Comparison of ENCODE assay signal across 9 cellular contexts in genomic region chr13:97328222-97328790, GRCh38.
DNase-seq lines count a peak whose midpoint lies in the region; ATAC-seq and TF ChIP-seq lines count a peak whose summit lies in the region.
"Had no signal": no experiment of that assay in that cellular context is flagged by ENCODE, and none has a peak within 500 bp of the region (broad histone marks: within the 10 kb centered on the region; RNA-seq: fewer than 3 reads in every experiment).

No MANE protein-coding gene starts in this region.

- peaks cover 5 to 11% of the 10 kb centered on the region in 2 experiments for H3K4me1 ChIP-seq in trophoblast cell (ENCODE audit: control insufficient read depth in 1 of 2, insufficient read depth in 2 of 2, low read length in 2 of 2)
- peaks cover 0 to 4% (median 0%) of the 10 kb centered on the region in 4 donors for H3K4me1 ChIP-seq in Peyer's patch

- H4K8ac ChIP-seq in trophoblast cell (ENCODE audit: low read depth, low read length), result peak overlapping the region; percentile 78

- no peak overlapping the region for H3K4me3 Mint-ChIP-seq in WTC11
- H3K4me3 Mint-ChIP-seq in glutamatergic neuron (ENCODE audit: unreplicated experiment), result no peak overlapping the region
- H3K4me3 Mint-ChIP-seq: immature natural killer cell had no signal

- H3K36me3 ChIP-seq in trophoblast cell (ENCODE audit: control insufficient read depth in 1 of 2, insufficient read depth in 2 of 2, low read length in 2 of 2) (peaks cover 7 to 9% of the 10 kb centered on the region in 2 experiments), Peyer's patch (no peaks in the 10 kb centered on the region)

- H4K12ac ChIP-seq in trophoblast cell (ENCODE audit: low read depth, low read length), result peak overlapping the region; percentile 35

- H3K9ac ChIP-seq in trophoblast cell (ENCODE audit: low read length), result peak overlapping the region; percentile 6

- H3K4me1 Mint-ChIP-seq in WTC11, result peaks cover 19% of the 10 kb centered on the region
- H3K4me1 Mint-ChIP-seq in glutamatergic neuron (ENCODE audit: low read depth, unreplicated experiment), result peaks cover 22% of the 10 kb centered on the region

- CTCF ChIA-PET in WTC11 (lab: Charles Lee), result interaction anchor here (0.6 to 0.7 kb wide), 3 partner anchors 16 to 59 kb away, joined by 3 to 5 read pairs (median 4); no protein-coding TSS in a partner anchor

- no CpG with 5 or more reads among the region's 12 CpGs for WGBS in trophoblast cell (ENCODE audit: extremely low coverage, insufficient coverage, insufficient read length)

- H3K9me3 Mint-ChIP-seq in WTC11 (no peaks in the 10 kb centered on the region), glutamatergic neuron (ENCODE audit: unreplicated experiment) (peaks cover 2% of the 10 kb centered on the region)
- H3K9me3 Mint-ChIP-seq: immature natural killer cell had no signal

- TF ChIP-seq CTCF in WTC11 (IDR thresholded peaks at IDR 0.05), result no peak
- no peak for TF ChIP-seq CTCF in glutamatergic neuron (IDR thresholded peaks at IDR 0.05; ENCODE audit: partially characterized antibody, unreplicated experiment)
- TF ChIP-seq CTCF in Peyer's patch (IDR thresholded peaks at IDR 0.05), result no peak

- POLR2A ChIA-PET in WTC11 (lab: Charles Lee), result no interaction called here

- peak overlapping the region; percentile 70 for H2BK5ac ChIP-seq in trophoblast cell (ENCODE audit: low read depth, low read length, poor library complexity)

- peaks cover 8% of the 10 kb centered on the region for H3K79me1 ChIP-seq in trophoblast cell (ENCODE audit: low read length)

- peak overlapping the region; percentile 64 for H3K4ac ChIP-seq in trophoblast cell (ENCODE audit: low read depth, low read length)

- DNase-seq in ELF-1 (ENCODE audit: low read depth, low spot score) (peak; percentile 94), WTC11 (ENCODE audit: low spot score) (peak; percentile 57), glutamatergic neuron (peak; percentile 40), trophoblast cell (peak in 1 of 2 donors; percentile 51), Peyer's patch (no peak), Kasumi-1 (lab: John Stamatoyannopoulos, UW) (no peak)
- DNase-seq in central memory CD4-positive, alpha-beta T cell, result no peak
- no peak for DNase-seq in stimulated activated CD4-positive, alpha-beta T cell treated with anti-CD3 and anti-CD28 coated beads, Interleukin-1b, Interleukin-23, amount 100 ng/mL, for 48 hours
- DNase-seq: immature natural killer cell had no signal

- H3K27ac Mint-ChIP-seq in WTC11, result no peak overlapping the region; the same call in none of the 2 replicates
- peak overlapping the region; percentile 79 for H3K27ac Mint-ChIP-seq in glutamatergic neuron (ENCODE audit: unreplicated experiment)
- H3K27ac Mint-ChIP-seq: immature natural killer cell had no signal

- H3K23ac ChIP-seq in trophoblast cell (ENCODE audit: low read length), result no peak overlapping the region

- H3K9me3 ChIP-seq in trophoblast cell (ENCODE audit: insufficient read depth, low read depth, low read length) (no peaks in the 10 kb centered on the region), Peyer's patch (no peaks in the 10 kb centered on the region)

- H4K91ac ChIP-seq in trophoblast cell (ENCODE audit: low read depth, low read length), result peak overlapping the region; percentile 91

- H2BK12ac ChIP-seq in trophoblast cell (ENCODE audit: low read length), result peak overlapping the region; percentile 77

- H3K27me3 Mint-ChIP-seq in WTC11 (ENCODE audit: low read depth) (no peaks in the 10 kb centered on the region), glutamatergic neuron (ENCODE audit: unreplicated experiment) (no peaks in the 10 kb centered on the region)

- peak overlapping the region; percentile 54 for H3K4me2 ChIP-seq in trophoblast cell (ENCODE audit: low read length)

- H3K4me3 ChIP-seq in trophoblast cell (ENCODE audit: low read depth, low read length) (no peak overlapping the region), Peyer's patch (no peak overlapping the region)

- peak overlapping the region; percentile 88 for H3K18ac ChIP-seq in trophoblast cell (ENCODE audit: low read length)

- peaks cover 6% of the 10 kb centered on the region for H3K79me2 ChIP-seq in trophoblast cell (ENCODE audit: control insufficient read depth, insufficient read depth, low read length, poor library complexity)

- peak overlapping the region; percentile 30 for H2BK120ac ChIP-seq in trophoblast cell (ENCODE audit: insufficient read depth, low read length, poor library complexity)

- peak overlapping the region; percentile 68 for H2AK5ac ChIP-seq in trophoblast cell (ENCODE audit: low read length)

- peak overlapping the region; percentile 91 for H3K27ac ChIP-seq in trophoblast cell (ENCODE audit: low read depth, low read length)
- peak overlapping the region in 1 of 4 donors; percentile 22 for H3K27ac ChIP-seq in Peyer's patch

- ATAC-seq in WTC11, result peak; percentile 97

- H2AFZ ChIP-seq in trophoblast cell (ENCODE audit: insufficient read depth, low read length, poor library complexity), result peak overlapping the region; percentile 37

- H3K36me3 Mint-ChIP-seq in WTC11 (no peaks in the 10 kb centered on the region), glutamatergic neuron (ENCODE audit: unreplicated experiment) (no peaks in the 10 kb centered on the region)
- H3K36me3 Mint-ChIP-seq: immature natural killer cell had no signal

- H3K27me3 ChIP-seq in trophoblast cell (ENCODE audit: insufficient read depth, low read length) (no peaks in the 10 kb centered on the region), Peyer's patch (no peaks in the 10 kb centered on the region)

- H3K14ac ChIP-seq in trophoblast cell (ENCODE audit: low read length), result peak overlapping the region; percentile 82

- no peak for TF ChIP-seq POLR2A in Peyer's patch (IDR thresholded peaks at IDR 0.05)

TF ChIP-seq in WTC11, 78 proteins besides CTCF, POLR2A, EP300 and RAD21:
- TF ChIP-seq NR1H2 (CRISPR knock-in tag; IDR thresholded peaks at IDR 0.05), result no peak
- no peak for TF ChIP-seq ARID4B (CRISPR knock-in tag; IDR thresholded peaks at IDR 0.05; ENCODE audit: borderline replicate concordance)

Comparison
In these comparisons a context has a peak if more than half of its experiments do, and no peak if none do; other contexts are left out.
1. DNase-seq: peak in ELF-1 (single experiment), WTC11 (single experiment) and glutamatergic neuron (single experiment); none in central memory CD4-positive, alpha-beta T cell (single experiment), Peyer's patch (0 of 3), stimulated activated CD4-positive, alpha-beta T cell treated with anti-CD3 and anti-CD28 coated beads, Interleukin-1b, Interleukin-23, amount 100 ng/mL, for 48 hours (single experiment) and Kasumi-1 (0 of 2).